8 cellular contexts compared by ENCODE assay signal in genomic region chr18:35050004-35050623, GRCh38. TPM values are rescaled to one million over a fixed set of nuclear protein-coding genes. Genes with fewer than 3 reads are reported as not detected.
A peak's percentile ranks its signal among the peaks of the same experiment; 100 is the strongest.
DNase-seq lines count a peak whose midpoint lies in the region; ATAC-seq and TF ChIP-seq lines count a peak whose summit lies in the region.

No MANE protein-coding gene starts in this region.

- H3K36me3 ChIP-seq in Caco-2 (ENCODE audit: control insufficient read depth, insufficient read depth, low read length) = no peaks in the 10 kb centered on the region

- DNase-seq in activated CD4-positive, alpha-beta T cell treated with anti-CD3 and anti-CD28 coated beads for 36 hours = no peak
- no peak for DNase-seq in activated CD4-positive, alpha-beta T cell treated with anti-CD3 and anti-CD28 coated beads, Interleukin-2, amount 50 U/mL, for 1 hour
- no peak for DNase-seq in dorsolateral prefrontal cortex
- DNase-seq in stimulated activated naive CD8-positive, alpha-beta T cell treated with anti-CD3 and anti-CD28 coated beads, Interleukin-15, amount 100 ng/mL, for 72 hours = no peak
- DNase-seq in stimulated activated CD4-positive, alpha-beta T cell treated with anti-CD3 and anti-CD28 coated beads, Interleukin-12 subunit alpha, Interleukin-12 subunit beta, amount 100 ng/mL, for 4 hours = no peak
- DNase-seq in 8988T = no peak
- no peak for DNase-seq in Caco-2

- no peaks in the 10 kb centered on the region for H3K27me3 ChIP-seq in dorsolateral prefrontal cortex
- H3K27me3 ChIP-seq in Caco-2 (replicated peaks; ENCODE audit: control insufficient read depth, insufficient read depth, low read length) = no peaks in the 10 kb centered on the region

- peak overlapping the region; percentile 57 for H3K4me3 Mint-ChIP-seq in activated CD4-positive, alpha-beta T cell treated with anti-CD3 and anti-CD28 coated beads for 36 hours
- H3K4me3 Mint-ChIP-seq in stimulated activated naive CD8-positive, alpha-beta T cell treated with anti-CD3 and anti-CD28 coated beads, Interleukin-15, amount 100 ng/mL, for 72 hours = peak overlapping the region; percentile 84 to 87
- H3K4me3 Mint-ChIP-seq in Caco-2 (ENCODE audit: unreplicated experiment) = no peak overlapping the region

- POLR2A ChIA-PET in activated CD4-positive, alpha-beta T cell treated with anti-CD3 and anti-CD28 coated beads for 36 hours (lab: Charles Lee) = interaction anchor here (1.1 kb wide), 1 partner anchor 10 kb away, joined by 4 read pairs; no protein-coding TSS in a partner anchor
- POLR2A ChIA-PET in Caco-2 (lab: Charles Lee) = no interaction called here

- peaks cover 74% of the 10 kb centered on the region for H3K4me1 Mint-ChIP-seq in activated CD4-positive, alpha-beta T cell treated with anti-CD3 and anti-CD28 coated beads for 36 hours
- H3K4me1 Mint-ChIP-seq in stimulated activated naive CD8-positive, alpha-beta T cell treated with anti-CD3 and anti-CD28 coated beads, Interleukin-15, amount 100 ng/mL, for 72 hours = peaks cover 70% of the 10 kb centered on the region
- no peaks in the 10 kb centered on the region for H3K4me1 Mint-ChIP-seq in Caco-2 (ENCODE audit: low read depth, unreplicated experiment)

- no peaks in the 10 kb centered on the region for H3K9me3 ChIP-seq in Caco-2

- peak overlapping the region; percentile 86 for H3K27ac Mint-ChIP-seq in activated CD4-positive, alpha-beta T cell treated with anti-CD3 and anti-CD28 coated beads for 36 hours
- peak overlapping the region; percentile 85 to 96 for H3K27ac Mint-ChIP-seq in stimulated activated naive CD8-positive, alpha-beta T cell treated with anti-CD3 and anti-CD28 coated beads, Interleukin-15, amount 100 ng/mL, for 72 hours
- H3K27ac Mint-ChIP-seq in Caco-2 (ENCODE audit: unreplicated experiment) = no peak overlapping the region

- H3K9me3 Mint-ChIP-seq in activated CD4-positive, alpha-beta T cell treated with anti-CD3 and anti-CD28 coated beads for 36 hours (ENCODE audit: low read depth) = peaks cover 4% of the 10 kb centered on the region
- no peaks in the 10 kb centered on the region for H3K9me3 Mint-ChIP-seq in stimulated activated naive CD8-positive, alpha-beta T cell treated with anti-CD3 and anti-CD28 coated beads, Interleukin-15, amount 100 ng/mL, for 72 hours
- H3K9me3 Mint-ChIP-seq in Caco-2 (ENCODE audit: unreplicated experiment) = no peaks in the 10 kb centered on the region

- CTCF ChIA-PET in activated CD4-positive, alpha-beta T cell treated with anti-CD3 and anti-CD28 coated beads for 36 hours (lab: Charles Lee) = interaction anchor here (1.8 kb wide), 1 partner anchor 21 kb away, joined by 8 read pairs; no protein-coding TSS in a partner anchor
- CTCF ChIA-PET in Caco-2 (lab: Charles Lee) = no interaction called here

- H3K4me3 ChIP-seq in dorsolateral prefrontal cortex = peak overlapping the region in 34 of 59 donors; percentile 0 to 45 (median 16)
- no peak overlapping the region for H3K4me3 ChIP-seq in Caco-2 (ENCODE audit: low read depth, low read length)

- TF ChIP-seq CTCF in dorsolateral prefrontal cortex (IDR thresholded peaks at IDR 0.05 in 54 of 56, conservative IDR thresholded peaks at IDR 0.05 in 2 of 56; ENCODE audit: low read depth in 1 of 56, partially characterized antibody in 56 of 56) (no peak), Caco-2 (IDR thresholded peaks at IDR 0.05; ENCODE audit: insufficient read depth in 1 of 2, low read depth in 1 of 2, low read length in 1 of 2, severe bottlenecking in 1 of 2, unreplicated experiment in 1 of 2) (no peak)

- peaks cover 8% of the 10 kb centered on the region for H3K36me3 Mint-ChIP-seq in activated CD4-positive, alpha-beta T cell treated with anti-CD3 and anti-CD28 coated beads for 36 hours (ENCODE audit: low read depth)
- H3K36me3 Mint-ChIP-seq in Caco-2 (ENCODE audit: insufficient read depth, unreplicated experiment) = no peaks in the 10 kb centered on the region

- intact Hi-C loops in activated CD4-positive, alpha-beta T cell treated with anti-CD3 and anti-CD28 coated beads for 36 hours (cut with DNase I, micrococcal nuclease) = loop anchor here (1.0 to 2.0 kb wide), 3 partner anchors 8 to 189 kb away; no protein-coding TSS in a partner anchor
- intact Hi-C loops in dorsolateral prefrontal cortex (cut with DNase I) = no loop called here
- intact Hi-C loops in Caco-2 (cut with micrococcal nuclease; ENCODE audit: unreplicated experiment) = no loop called here

- H3K4me1 ChIP-seq in Caco-2 = no peaks in the 10 kb centered on the region

- BruUV-seq in Caco-2 (replicated peaks; lab: Mats Ljungman, UMichigan) = no TSS peak

- no peaks in the 10 kb centered on the region for H3K27me3 Mint-ChIP-seq in activated CD4-positive, alpha-beta T cell treated with anti-CD3 and anti-CD28 coated beads for 36 hours
- H3K27me3 Mint-ChIP-seq in stimulated activated naive CD8-positive, alpha-beta T cell treated with anti-CD3 and anti-CD28 coated beads, Interleukin-15, amount 100 ng/mL, for 72 hours = no peaks in the 10 kb centered on the region
- H3K27me3 Mint-ChIP-seq in Caco-2 (ENCODE audit: insufficient read depth, unreplicated experiment) = no peaks in the 10 kb centered on the region

- peak; percentile 83 for ATAC-seq in activated CD4-positive, alpha-beta T cell treated with anti-CD3 and anti-CD28 coated beads for 36 hours
- ATAC-seq in HG03442 (IDR thresholded peaks at IDR 0.05; ENCODE audit: unreplicated experiment) = peak; percentile 30
- ATAC-seq in stimulated activated naive CD8-positive, alpha-beta T cell treated with anti-CD3 and anti-CD28 coated beads, Interleukin-15, amount 100 ng/mL, for 72 hours = peak; percentile 81

- H3K27ac ChIP-seq in dorsolateral prefrontal cortex = peak overlapping the region in 55 of 59 donors; percentile 4 to 82 (median 64)

RNA-seq across cellular contexts. Expression of gene MAPRE2, which starts 8.9 kb away (rescaled TPM):
- total RNA-seq in activated CD4-positive, alpha-beta T cell treated with anti-CD3 and anti-CD28 coated beads for 36 hours = 10 to 100 TPM; 59.4 to 83.8 TPM
- total RNA-seq in dorsolateral prefrontal cortex (100 to 1,000 TPM; 105 to 278 (median 202) TPM), Caco-2 (2022) (8.4 and 9.3 TPM in 2 replicates)

Comparison
In these comparisons a context has a peak if more than half of its experiments do, and no peak if none do; other contexts are left out.
1. ATAC-seq: peak in every context shown above with its lines; median percentile 83 in activated CD4-positive, alpha-beta T cell treated with anti-CD3 and anti-CD28 coated beads for 36 hours; 81 in stimulated activated naive CD8-positive, alpha-beta T cell treated with anti-CD3 and anti-CD28 coated beads, Interleukin-15, amount 100 ng/mL, for 72 hours; 30 in HG03442.
2. intact Hi-C loops: an anchor here in activated CD4-positive, alpha-beta T cell treated with anti-CD3 and anti-CD28 coated beads for 36 hours (1.0 to 2.0 kb wide); none called in dorsolateral prefrontal cortex and Caco-2.